In genomic region chr4:165359501-165359900, GRCh38 we compare ENCODE assay signal across 1 cellular context.
TF ChIP-seq lines count a peak whose summit lies in the region.

No MANE protein-coding gene starts in this region.

TF ChIP-seq in K562, 482 proteins besides CTCF, POLR2A, EP300 and RAD21 (continued from another document):
- TF ChIP-seq, protein P1, sequence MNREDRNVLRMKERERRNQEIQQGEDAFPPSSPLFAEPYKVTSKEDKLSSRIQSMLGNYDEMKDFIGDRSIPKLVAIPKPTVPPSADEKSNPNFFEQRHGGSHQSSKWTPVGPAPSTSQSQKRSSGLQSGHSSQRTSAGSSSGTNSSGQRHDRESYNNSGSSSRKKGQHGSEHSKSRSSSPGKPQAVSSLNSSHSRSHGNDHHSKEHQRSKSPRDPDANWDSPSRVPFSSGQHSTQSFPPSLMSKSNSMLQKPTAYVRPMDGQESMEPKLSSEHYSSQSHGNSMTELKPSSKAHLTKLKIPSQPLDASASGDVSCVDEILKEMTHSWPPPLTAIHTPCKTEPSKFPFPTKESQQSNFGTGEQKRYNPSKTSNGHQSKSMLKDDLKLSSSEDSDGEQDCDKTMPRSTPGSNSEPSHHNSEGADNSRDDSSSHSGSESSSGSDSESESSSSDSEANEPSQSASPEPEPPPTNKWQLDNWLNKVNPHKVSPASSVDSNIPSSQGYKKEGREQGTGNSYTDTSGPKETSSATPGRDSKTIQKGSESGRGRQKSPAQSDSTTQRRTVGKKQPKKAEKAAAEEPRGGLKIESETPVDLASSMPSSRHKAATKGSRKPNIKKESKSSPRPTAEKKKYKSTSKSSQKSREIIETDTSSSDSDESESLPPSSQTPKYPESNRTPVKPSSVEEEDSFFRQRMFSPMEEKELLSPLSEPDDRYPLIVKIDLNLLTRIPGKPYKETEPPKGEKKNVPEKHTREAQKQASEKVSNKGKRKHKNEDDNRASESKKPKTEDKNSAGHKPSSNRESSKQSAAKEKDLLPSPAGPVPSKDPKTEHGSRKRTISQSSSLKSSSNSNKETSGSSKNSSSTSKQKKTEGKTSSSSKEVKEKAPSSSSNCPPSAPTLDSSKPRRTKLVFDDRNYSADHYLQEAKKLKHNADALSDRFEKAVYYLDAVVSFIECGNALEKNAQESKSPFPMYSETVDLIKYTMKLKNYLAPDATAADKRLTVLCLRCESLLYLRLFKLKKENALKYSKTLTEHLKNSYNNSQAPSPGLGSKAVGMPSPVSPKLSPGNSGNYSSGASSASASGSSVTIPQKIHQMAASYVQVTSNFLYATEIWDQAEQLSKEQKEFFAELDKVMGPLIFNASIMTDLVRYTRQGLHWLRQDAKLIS (CRISPR knock-in tag; IDR thresholded peaks at IDR 0.05), result no peak
- TF ChIP-seq NR1H2 (CRISPR knock-in tag; IDR thresholded peaks at IDR 0.05) (no peak), MBD2 (IDR thresholded peaks at IDR 0.05; ENCODE audit: borderline replicate concordance, low read depth) (no peak), ARID1B (IDR thresholded peaks at IDR 0.05) (no peak), KLF6 (CRISPR knock-in tag; IDR thresholded peaks at IDR 0.05; ENCODE audit: borderline replicate concordance) (no peak), ZNF589 (CRISPR knock-in tag; IDR thresholded peaks at IDR 0.05; ENCODE audit: low read depth) (no peak), TRIM24 (IDR thresholded peaks at IDR 0.05) (no peak), HDGF (IDR thresholded peaks at IDR 0.05) (no peak)
- TF ChIP-seq, protein P2, sequence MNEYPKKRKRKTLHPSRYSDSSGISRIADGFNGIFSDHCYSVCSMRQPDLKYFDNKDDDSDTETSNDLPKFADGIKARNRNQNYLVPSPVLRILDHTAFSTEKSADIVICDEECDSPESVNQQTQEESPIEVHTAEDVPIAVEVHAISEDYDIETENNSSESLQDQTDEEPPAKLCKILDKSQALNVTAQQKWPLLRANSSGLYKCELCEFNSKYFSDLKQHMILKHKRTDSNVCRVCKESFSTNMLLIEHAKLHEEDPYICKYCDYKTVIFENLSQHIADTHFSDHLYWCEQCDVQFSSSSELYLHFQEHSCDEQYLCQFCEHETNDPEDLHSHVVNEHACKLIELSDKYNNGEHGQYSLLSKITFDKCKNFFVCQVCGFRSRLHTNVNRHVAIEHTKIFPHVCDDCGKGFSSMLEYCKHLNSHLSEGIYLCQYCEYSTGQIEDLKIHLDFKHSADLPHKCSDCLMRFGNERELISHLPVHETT (CRISPR knock-in tag; conservative IDR thresholded peaks at IDR 0.05 in 1 of 2, IDR thresholded peaks at IDR 0.05 in 1 of 2), result no peak
- TF ChIP-seq, protein P3, sequence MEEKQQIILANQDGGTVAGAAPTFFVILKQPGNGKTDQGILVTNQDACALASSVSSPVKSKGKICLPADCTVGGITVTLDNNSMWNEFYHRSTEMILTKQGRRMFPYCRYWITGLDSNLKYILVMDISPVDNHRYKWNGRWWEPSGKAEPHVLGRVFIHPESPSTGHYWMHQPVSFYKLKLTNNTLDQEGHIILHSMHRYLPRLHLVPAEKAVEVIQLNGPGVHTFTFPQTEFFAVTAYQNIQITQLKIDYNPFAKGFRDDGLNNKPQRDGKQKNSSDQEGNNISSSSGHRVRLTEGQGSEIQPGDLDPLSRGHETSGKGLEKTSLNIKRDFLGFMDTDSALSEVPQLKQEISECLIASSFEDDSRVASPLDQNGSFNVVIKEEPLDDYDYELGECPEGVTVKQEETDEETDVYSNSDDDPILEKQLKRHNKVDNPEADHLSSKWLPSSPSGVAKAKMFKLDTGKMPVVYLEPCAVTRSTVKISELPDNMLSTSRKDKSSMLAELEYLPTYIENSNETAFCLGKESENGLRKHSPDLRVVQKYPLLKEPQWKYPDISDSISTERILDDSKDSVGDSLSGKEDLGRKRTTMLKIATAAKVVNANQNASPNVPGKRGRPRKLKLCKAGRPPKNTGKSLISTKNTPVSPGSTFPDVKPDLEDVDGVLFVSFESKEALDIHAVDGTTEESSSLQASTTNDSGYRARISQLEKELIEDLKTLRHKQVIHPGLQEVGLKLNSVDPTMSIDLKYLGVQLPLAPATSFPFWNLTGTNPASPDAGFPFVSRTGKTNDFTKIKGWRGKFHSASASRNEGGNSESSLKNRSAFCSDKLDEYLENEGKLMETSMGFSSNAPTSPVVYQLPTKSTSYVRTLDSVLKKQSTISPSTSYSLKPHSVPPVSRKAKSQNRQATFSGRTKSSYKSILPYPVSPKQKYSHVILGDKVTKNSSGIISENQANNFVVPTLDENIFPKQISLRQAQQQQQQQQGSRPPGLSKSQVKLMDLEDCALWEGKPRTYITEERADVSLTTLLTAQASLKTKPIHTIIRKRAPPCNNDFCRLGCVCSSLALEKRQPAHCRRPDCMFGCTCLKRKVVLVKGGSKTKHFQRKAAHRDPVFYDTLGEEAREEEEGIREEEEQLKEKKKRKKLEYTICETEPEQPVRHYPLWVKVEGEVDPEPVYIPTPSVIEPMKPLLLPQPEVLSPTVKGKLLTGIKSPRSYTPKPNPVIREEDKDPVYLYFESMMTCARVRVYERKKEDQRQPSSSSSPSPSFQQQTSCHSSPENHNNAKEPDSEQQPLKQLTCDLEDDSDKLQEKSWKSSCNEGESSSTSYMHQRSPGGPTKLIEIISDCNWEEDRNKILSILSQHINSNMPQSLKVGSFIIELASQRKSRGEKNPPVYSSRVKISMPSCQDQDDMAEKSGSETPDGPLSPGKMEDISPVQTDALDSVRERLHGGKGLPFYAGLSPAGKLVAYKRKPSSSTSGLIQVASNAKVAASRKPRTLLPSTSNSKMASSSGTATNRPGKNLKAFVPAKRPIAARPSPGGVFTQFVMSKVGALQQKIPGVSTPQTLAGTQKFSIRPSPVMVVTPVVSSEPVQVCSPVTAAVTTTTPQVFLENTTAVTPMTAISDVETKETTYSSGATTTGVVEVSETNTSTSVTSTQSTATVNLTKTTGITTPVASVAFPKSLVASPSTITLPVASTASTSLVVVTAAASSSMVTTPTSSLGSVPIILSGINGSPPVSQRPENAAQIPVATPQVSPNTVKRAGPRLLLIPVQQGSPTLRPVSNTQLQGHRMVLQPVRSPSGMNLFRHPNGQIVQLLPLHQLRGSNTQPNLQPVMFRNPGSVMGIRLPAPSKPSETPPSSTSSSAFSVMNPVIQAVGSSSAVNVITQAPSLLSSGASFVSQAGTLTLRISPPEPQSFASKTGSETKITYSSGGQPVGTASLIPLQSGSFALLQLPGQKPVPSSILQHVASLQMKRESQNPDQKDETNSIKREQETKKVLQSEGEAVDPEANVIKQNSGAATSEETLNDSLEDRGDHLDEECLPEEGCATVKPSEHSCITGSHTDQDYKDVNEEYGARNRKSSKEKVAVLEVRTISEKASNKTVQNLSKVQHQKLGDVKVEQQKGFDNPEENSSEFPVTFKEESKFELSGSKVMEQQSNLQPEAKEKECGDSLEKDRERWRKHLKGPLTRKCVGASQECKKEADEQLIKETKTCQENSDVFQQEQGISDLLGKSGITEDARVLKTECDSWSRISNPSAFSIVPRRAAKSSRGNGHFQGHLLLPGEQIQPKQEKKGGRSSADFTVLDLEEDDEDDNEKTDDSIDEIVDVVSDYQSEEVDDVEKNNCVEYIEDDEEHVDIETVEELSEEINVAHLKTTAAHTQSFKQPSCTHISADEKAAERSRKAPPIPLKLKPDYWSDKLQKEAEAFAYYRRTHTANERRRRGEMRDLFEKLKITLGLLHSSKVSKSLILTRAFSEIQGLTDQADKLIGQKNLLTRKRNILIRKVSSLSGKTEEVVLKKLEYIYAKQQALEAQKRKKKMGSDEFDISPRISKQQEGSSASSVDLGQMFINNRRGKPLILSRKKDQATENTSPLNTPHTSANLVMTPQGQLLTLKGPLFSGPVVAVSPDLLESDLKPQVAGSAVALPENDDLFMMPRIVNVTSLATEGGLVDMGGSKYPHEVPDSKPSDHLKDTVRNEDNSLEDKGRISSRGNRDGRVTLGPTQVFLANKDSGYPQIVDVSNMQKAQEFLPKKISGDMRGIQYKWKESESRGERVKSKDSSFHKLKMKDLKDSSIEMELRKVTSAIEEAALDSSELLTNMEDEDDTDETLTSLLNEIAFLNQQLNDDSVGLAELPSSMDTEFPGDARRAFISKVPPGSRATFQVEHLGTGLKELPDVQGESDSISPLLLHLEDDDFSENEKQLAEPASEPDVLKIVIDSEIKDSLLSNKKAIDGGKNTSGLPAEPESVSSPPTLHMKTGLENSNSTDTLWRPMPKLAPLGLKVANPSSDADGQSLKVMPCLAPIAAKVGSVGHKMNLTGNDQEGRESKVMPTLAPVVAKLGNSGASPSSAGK (IDR thresholded peaks at IDR 0.05), result no peak
